ENCODE assay signal across 23 cellular contexts in the genomic region with DNA sequence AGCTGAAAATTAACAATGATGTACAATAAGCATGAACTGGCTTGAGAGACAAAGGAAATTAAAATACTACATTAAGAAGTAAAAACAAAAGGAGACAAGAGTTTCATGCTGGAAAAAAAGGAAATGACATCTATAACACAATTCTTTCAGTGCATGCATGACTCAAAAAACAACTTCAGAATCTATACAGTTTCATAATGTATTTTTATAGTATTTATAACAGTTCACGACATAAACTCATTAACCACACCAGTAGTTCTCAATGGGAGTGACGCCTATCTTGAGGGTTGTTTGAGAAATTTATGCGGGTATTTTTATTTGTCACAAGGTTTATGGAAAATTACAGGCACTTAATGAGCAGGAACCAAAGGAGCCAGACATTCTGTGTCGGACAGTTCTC.
A peak's percentile ranks its signal among the peaks of the same experiment; 100 is the strongest.
DNase-seq lines count a peak whose midpoint lies in the region; ATAC-seq and TF ChIP-seq lines count a peak whose summit lies in the region.
"Had no signal": no experiment of that assay in that cellular context is flagged by ENCODE, and none has a peak within 500 bp of the region (broad histone marks: within the 10 kb centered on the region; RNA-seq: fewer than 3 reads in every experiment).

No MANE protein-coding gene starts in this region.

- no peak for DNase-seq in activated T-cell treated with anti-CD3 and anti-CD28 coated beads, Interleukin-2, amount 50 U/mL, for 4 hours
- no peak for DNase-seq in activated T-cell treated with anti-CD3 and anti-CD28 coated beads, Interleukin-2, amount 50 U/mL, for 1 hour
- DNase-seq in central memory CD8-positive, alpha-beta T cell (ENCODE audit: low spot score in 2 of 2) = no peak
- no peak for DNase-seq in caudate nucleus (lab: John Stamatoyannopoulos, UW)
- DNase-seq in NCI-H774 (lab: John Stamatoyannopoulos, UW) = no peak
- DNase-seq in foreskin keratinocyte = no peak
- DNase-seq: activated gamma-delta T cell treated with Interleukin-2 at 50 U/mL for 16 hours; anterior cingulate cortex; effector CD4-positive, alpha-beta T cell; EL; gastrocnemius medialis; HFFc6; mammary epithelial cell; NCI-H2107; occipital lobe; SK-N-SH; stimulated activated CD4-positive, alpha-beta T cell treated with anti-CD3 and anti-CD28 coated beads, Interleukin-2, amount 100 ng/mL, for 48 hours; transverse colon had no signal

- H3K9me3 Mint-ChIP-seq in activated T-cell treated with anti-CD3 and anti-CD28 coated beads, Interleukin-2, amount 50 U/mL, for 4 hours = peaks cover 5% of the 10 kb centered on the region
- no peaks in the 10 kb centered on the region for H3K9me3 Mint-ChIP-seq in central memory CD8-positive, alpha-beta T cell
- H3K9me3 Mint-ChIP-seq: HFFc6; T-helper 2 cell treated with Interferon-gamma antibody and Interleukin-4, amounts not matched to agents 5 μg/mL and 100 μg/mL, for 36 hours had no signal

- no peaks in the 10 kb centered on the region for H3K4me1 ChIP-seq in foreskin keratinocyte
- H3K4me1 ChIP-seq: gastrocnemius medialis, transverse colon had no signal

- H3K4me3 Mint-ChIP-seq in activated T-cell treated with anti-CD3 and anti-CD28 coated beads, Interleukin-2, amount 50 U/mL, for 4 hours = no peak overlapping the region
- no peak overlapping the region for H3K4me3 Mint-ChIP-seq in central memory CD8-positive, alpha-beta T cell
- H3K4me3 Mint-ChIP-seq: CD14-positive monocyte; HFFc6; stimulated activated naive CD8-positive, alpha-beta T cell treated with anti-CD3 and anti-CD28 coated beads, Interleukin-15, Interleukin-2, amounts not matched to agents 100 ng/mL and 50 ng/mL, for 24 hours; T-helper 2 cell treated with Interferon-gamma antibody and Interleukin-4, amounts not matched to agents 5 μg/mL and 100 μg/mL, for 36 hours had no signal

- no peaks in the 10 kb centered on the region for H3K27me3 ChIP-seq in foreskin keratinocyte
- H3K27me3 ChIP-seq: gastrocnemius medialis, transverse colon had no signal

- peaks cover 17% of the 10 kb centered on the region for H3K4me1 Mint-ChIP-seq in activated T-cell treated with anti-CD3 and anti-CD28 coated beads, Interleukin-2, amount 50 U/mL, for 4 hours (ENCODE audit: low read depth)
- peaks cover 4% of the 10 kb centered on the region for H3K4me1 Mint-ChIP-seq in central memory CD8-positive, alpha-beta T cell

- peak; percentile 60 to 66 for ATAC-seq in activated T-cell treated with anti-CD3 and anti-CD28 coated beads, Interleukin-2, amount 50 U/mL, for 4 hours
- ATAC-seq in GM19452 (IDR thresholded peaks at IDR 0.05; ENCODE audit: unreplicated experiment) (peak; percentile 63), HG03354 (IDR thresholded peaks at IDR 0.05; ENCODE audit: poor library complexity, severe bottlenecking, unreplicated experiment) (peak; percentile 62), foreskin keratinocyte (no peak)
- ATAC-seq in central memory CD8-positive, alpha-beta T cell (replicated peaks; ENCODE audit: extremely low read depth, poor library complexity, severe bottlenecking) = no peak
- ATAC-seq: gastrocnemius medialis had no signal

- H3K36me3 Mint-ChIP-seq in activated T-cell treated with anti-CD3 and anti-CD28 coated beads, Interleukin-2, amount 50 U/mL, for 4 hours (ENCODE audit: insufficient read depth) = peaks cover 20% of the 10 kb centered on the region
- peaks cover 2% of the 10 kb centered on the region for H3K36me3 Mint-ChIP-seq in central memory CD8-positive, alpha-beta T cell (ENCODE audit: insufficient read depth)

- H3K27ac Mint-ChIP-seq in central memory CD8-positive, alpha-beta T cell (ENCODE audit: low read depth) = peak overlapping the region; percentile 35
- H3K27ac Mint-ChIP-seq: CD14-positive monocyte; HFFc6; stimulated activated naive CD8-positive, alpha-beta T cell treated with anti-CD3 and anti-CD28 coated beads, Interleukin-15, Interleukin-2, amounts not matched to agents 100 ng/mL and 50 ng/mL, for 24 hours; T-helper 2 cell treated with Interferon-gamma antibody and Interleukin-4, amounts not matched to agents 5 μg/mL and 100 μg/mL, for 36 hours had no signal

- TF ChIP-seq CTCF in foreskin keratinocyte (conservative IDR thresholded peaks at IDR 0.05) = no peak

- no peaks in the 10 kb centered on the region for H3K27me3 Mint-ChIP-seq in activated T-cell treated with anti-CD3 and anti-CD28 coated beads, Interleukin-2, amount 50 U/mL, for 4 hours (ENCODE audit: low read depth)
- no peaks in the 10 kb centered on the region for H3K27me3 Mint-ChIP-seq in central memory CD8-positive, alpha-beta T cell
- H3K27me3 Mint-ChIP-seq: stimulated activated naive CD8-positive, alpha-beta T cell treated with anti-CD3 and anti-CD28 coated beads, Interleukin-15, Interleukin-2, amounts not matched to agents 100 ng/mL and 50 ng/mL, for 24 hours had no signal

- no peak overlapping the region for H3K27ac ChIP-seq in caudate nucleus (ENCODE audit: low read depth, low read length)
- H3K27ac ChIP-seq in foreskin keratinocyte = no peak overlapping the region
- H3K27ac ChIP-seq: gastrocnemius medialis, transverse colon had no signal

Comparison
In these comparisons a context has a peak if more than half of its experiments do, and no peak if none do; other contexts are left out.
1. ATAC-seq: peak in activated T-cell treated with anti-CD3 and anti-CD28 coated beads, Interleukin-2, amount 50 U/mL, for 4 hours (2 of 2), GM19452 (single experiment) and HG03354 (single experiment); none in central memory CD8-positive, alpha-beta T cell (single experiment) and foreskin keratinocyte (single experiment).